Comparison of ENCODE assay signal across 1 cellular context in the genomic region with DNA sequence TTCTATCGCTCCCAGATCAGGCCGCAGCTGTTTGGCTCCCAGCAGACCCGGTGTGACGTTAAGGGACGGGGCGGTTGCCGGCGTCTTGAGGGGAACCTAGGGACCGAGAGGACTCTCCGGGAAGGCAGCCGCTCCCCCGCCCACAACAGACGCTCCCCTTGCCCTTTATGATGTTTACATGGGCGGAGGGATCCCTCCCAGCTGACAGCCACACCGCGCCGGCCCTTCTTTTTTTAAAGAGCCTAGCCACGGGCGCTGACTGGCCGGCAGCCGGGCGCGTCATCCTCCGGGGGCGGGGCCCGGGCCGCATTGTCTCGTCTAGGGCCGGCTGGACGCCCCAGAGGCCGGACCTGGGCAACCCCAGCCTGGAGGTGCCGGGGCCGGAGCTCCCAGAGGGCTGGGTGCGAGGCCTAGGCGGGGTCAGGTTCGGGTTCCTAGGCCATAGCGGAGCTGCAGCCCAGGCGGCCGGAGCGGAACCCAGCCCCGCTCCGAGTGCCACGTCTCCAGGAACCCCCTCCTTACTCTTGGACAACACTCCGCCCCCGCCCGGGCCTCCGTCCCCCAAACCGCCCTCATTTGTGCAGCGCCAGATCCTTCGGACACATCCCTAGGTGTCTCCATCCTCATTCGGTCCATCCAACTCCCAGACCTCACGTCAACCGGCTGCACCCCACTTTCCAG.
TF ChIP-seq lines count a peak whose summit lies in the region.

Gene PCAT6 (plus strand): TSS at position 340 of the 681 bp plus-strand sequence.

TF ChIP-seq in K562, 482 proteins besides CTCF, POLR2A, EP300 and RAD21 (continued from another document and continues in another):
- TF ChIP-seq ZNF609 (CRISPR knock-in tag; IDR thresholded peaks at IDR 0.05; ENCODE audit: borderline replicate concordance) (no peak), HDAC2 (IDR thresholded peaks at IDR 0.05) (peak; percentile 78), CREB1 (IDR thresholded peaks at IDR 0.05) (peak; percentile 85), CREB1 (CRISPR knock-in tag; IDR thresholded peaks at IDR 0.05) (peak; percentile 86), TRIM24 (IDR thresholded peaks at IDR 0.05) (peak in 1 of 2 experiments; percentile 44; a peak in 1 of 4 replicates), RCOR1 (IDR thresholded peaks at IDR 0.05; ENCODE audit: borderline replicate concordance in 1 of 2, low read depth in 2 of 2, low read length in 2 of 2) (peak in 1 of 2 experiments; percentile 90; a peak in 3 of 4 replicates), HMGN3 (IDR thresholded peaks at IDR 0.05; ENCODE audit: borderline replicate concordance, extremely low read depth, insufficient read length, low read depth, low read length) (peak; percentile 87), ZNF830 (CRISPR knock-in tag; IDR thresholded peaks at IDR 0.05) (peak; percentile 69; the same call in 1 of the 2 replicates), ZNF134 (CRISPR knock-in tag; conservative IDR thresholded peaks at IDR 0.05) (no peak), ZNF175 (CRISPR knock-in tag; IDR thresholded peaks at IDR 0.05; ENCODE audit: low read depth) (no peak; the same call in 1 of the 2 replicates), NCOA4 (IDR thresholded peaks at IDR 0.05; ENCODE audit: partially characterized antibody) (no peak), HDAC6 (IDR thresholded peaks at IDR 0.05; ENCODE audit: low read depth, low read length) (no peak), TAF7 (tag; IDR thresholded peaks at IDR 0.05) (no peak), MED1 (CRISPR knock-in tag; IDR thresholded peaks at IDR 0.05; ENCODE audit: borderline replicate concordance) (no peak), XRCC4 (IDR thresholded peaks at IDR 0.05; ENCODE audit: extremely low read depth, insufficient read depth, insufficient read length) (no peak), GMEB1 (CRISPR knock-in tag; IDR thresholded peaks at IDR 0.05) (peak; percentile 91), NFE2L1 (tag; IDR thresholded peaks at IDR 0.05; ENCODE audit: borderline replicate concordance, low read depth) (no peak), HIVEP1 (CRISPR knock-in tag; IDR thresholded peaks at IDR 0.05) (0 out of 2 replicates have a peak, but pooled peaks have one; percentile 65), ZNF512 (tag; IDR thresholded peaks at IDR 0.05) (no peak), NFIC (IDR thresholded peaks at IDR 0.05) (peak; percentile 59; the same call in 1 of the 2 replicates), DDX20 (tag; IDR thresholded peaks at IDR 0.05; ENCODE audit: low read depth) (no peak), RBM39 (optimal IDR thresholded peaks at IDR 0.05; ENCODE audit: low read depth, low read length) (no peak), ZNF384 (IDR thresholded peaks at IDR 0.05; ENCODE audit: low read depth, low read length) (0 out of 2 replicates have a peak, but pooled peaks have one; percentile 41), TAF9B (IDR thresholded peaks at IDR 0.05; ENCODE audit: partially characterized antibody) (peak; percentile 95), MTA2 (IDR thresholded peaks at IDR 0.05; ENCODE audit: low read depth) (no peak), MNT (conservative IDR thresholded peaks at IDR 0.05) (peak; percentile 100), CTBP1 (IDR thresholded peaks at IDR 0.05; ENCODE audit: borderline replicate concordance) (peak; percentile 87), NCOR1 (IDR thresholded peaks at IDR 0.05) (peak; percentile 58), SRSF9 (IDR thresholded peaks at IDR 0.05; ENCODE audit: borderline replicate concordance, low read depth, low read length) (no peak), ZNF668 (CRISPR knock-in tag; IDR thresholded peaks at IDR 0.05) (no peak), NBN (IDR thresholded peaks at IDR 0.05; ENCODE audit: low read depth) (peak; percentile 78; the same call in 1 of the 2 replicates), USF2 (CRISPR knock-in tag; IDR thresholded peaks at IDR 0.05) (peak; percentile 64), ZNF696 (CRISPR knock-in tag; conservative IDR thresholded peaks at IDR 0.05) (no peak), KDM5B (IDR thresholded peaks at IDR 0.05; ENCODE audit: insufficient replicate concordance, low read depth, low read length) (peak; percentile 91), NRF1 (conservative IDR thresholded peaks at IDR 0.05 in 1 of 2, IDR thresholded peaks at IDR 0.05 in 1 of 2) (peak; percentile 60 to 66), ZNF79 (CRISPR knock-in tag; IDR thresholded peaks at IDR 0.05; ENCODE audit: low read depth) (no peak)
- TF ChIP-seq, protein P1, sequence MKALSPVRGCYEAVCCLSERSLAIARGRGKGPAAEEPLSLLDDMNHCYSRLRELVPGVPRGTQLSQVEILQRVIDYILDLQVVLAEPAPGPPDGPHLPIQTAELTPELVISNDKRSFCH (CRISPR knock-in tag; IDR thresholded peaks at IDR 0.05): no peak
- TF ChIP-seq, protein P1 (tag; IDR thresholded peaks at IDR 0.05): peak; percentile 96
- TF ChIP-seq, protein P2, sequence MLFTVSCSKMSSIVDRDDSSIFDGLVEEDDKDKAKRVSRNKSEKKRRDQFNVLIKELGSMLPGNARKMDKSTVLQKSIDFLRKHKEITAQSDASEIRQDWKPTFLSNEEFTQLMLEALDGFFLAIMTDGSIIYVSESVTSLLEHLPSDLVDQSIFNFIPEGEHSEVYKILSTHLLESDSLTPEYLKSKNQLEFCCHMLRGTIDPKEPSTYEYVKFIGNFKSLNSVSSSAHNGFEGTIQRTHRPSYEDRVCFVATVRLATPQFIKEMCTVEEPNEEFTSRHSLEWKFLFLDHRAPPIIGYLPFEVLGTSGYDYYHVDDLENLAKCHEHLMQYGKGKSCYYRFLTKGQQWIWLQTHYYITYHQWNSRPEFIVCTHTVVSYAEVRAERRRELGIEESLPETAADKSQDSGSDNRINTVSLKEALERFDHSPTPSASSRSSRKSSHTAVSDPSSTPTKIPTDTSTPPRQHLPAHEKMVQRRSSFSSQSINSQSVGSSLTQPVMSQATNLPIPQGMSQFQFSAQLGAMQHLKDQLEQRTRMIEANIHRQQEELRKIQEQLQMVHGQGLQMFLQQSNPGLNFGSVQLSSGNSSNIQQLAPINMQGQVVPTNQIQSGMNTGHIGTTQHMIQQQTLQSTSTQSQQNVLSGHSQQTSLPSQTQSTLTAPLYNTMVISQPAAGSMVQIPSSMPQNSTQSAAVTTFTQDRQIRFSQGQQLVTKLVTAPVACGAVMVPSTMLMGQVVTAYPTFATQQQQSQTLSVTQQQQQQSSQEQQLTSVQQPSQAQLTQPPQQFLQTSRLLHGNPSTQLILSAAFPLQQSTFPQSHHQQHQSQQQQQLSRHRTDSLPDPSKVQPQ (CRISPR knock-in tag; IDR thresholded peaks at IDR 0.05; ENCODE audit: borderline replicate concordance): no peak
- TF ChIP-seq, protein P3, sequence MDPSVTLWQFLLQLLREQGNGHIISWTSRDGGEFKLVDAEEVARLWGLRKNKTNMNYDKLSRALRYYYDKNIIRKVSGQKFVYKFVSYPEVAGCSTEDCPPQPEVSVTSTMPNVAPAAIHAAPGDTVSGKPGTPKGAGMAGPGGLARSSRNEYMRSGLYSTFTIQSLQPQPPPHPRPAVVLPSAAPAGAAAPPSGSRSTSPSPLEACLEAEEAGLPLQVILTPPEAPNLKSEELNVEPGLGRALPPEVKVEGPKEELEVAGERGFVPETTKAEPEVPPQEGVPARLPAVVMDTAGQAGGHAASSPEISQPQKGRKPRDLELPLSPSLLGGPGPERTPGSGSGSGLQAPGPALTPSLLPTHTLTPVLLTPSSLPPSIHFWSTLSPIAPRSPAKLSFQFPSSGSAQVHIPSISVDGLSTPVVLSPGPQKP (CRISPR knock-in tag; IDR thresholded peaks at IDR 0.05): no peak
- TF ChIP-seq, protein P4, sequence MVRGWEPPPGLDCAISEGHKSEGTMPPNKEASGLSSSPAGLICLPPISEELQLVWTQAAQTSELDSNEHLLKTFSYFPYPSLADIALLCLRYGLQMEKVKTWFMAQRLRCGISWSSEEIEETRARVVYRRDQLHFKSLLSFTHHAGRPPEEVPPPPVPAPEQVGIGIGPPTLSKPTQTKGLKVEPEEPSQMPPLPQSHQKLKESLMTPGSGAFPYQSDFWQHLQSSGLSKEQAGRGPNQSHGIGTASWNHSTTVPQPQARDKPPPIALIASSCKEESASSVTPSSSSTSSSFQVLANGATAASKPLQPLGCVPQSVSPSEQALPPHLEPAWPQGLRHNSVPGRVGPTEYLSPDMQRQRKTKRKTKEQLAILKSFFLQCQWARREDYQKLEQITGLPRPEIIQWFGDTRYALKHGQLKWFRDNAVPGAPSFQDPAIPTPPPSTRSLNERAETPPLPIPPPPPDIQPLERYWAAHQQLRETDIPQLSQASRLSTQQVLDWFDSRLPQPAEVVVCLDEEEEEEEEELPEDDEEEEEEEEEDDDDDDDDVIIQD (CRISPR knock-in tag; IDR thresholded peaks at IDR 0.05): no peak
